ENCODE assay signal across 20 cellular contexts in genomic region chr18:55083461-55083860, GRCh38.
DNase-seq lines count a peak whose midpoint lies in the region; ATAC-seq and TF ChIP-seq lines count a peak whose summit lies in the region.
"Had no signal": no experiment of that assay in that cellular context is flagged by ENCODE, and none has a peak within 500 bp of the region (broad histone marks: within the 10 kb centered on the region; RNA-seq: fewer than 3 reads in every experiment).

No MANE protein-coding gene starts in this region.

- no peak for TF ChIP-seq CTCF in left ventricle myocardium inferior (IDR thresholded peaks at IDR 0.05; ENCODE audit: borderline replicate concordance)

- H3K27me3 ChIP-seq in left ventricle myocardium inferior (ENCODE audit: low read depth) = no peaks in the 10 kb centered on the region
- H3K27me3 ChIP-seq: BLaER1 had no signal

- no peaks in the 10 kb centered on the region for H3K9me3 ChIP-seq in left ventricle myocardium inferior (replicated peaks)
- H3K9me3 ChIP-seq: BLaER1 had no signal

- DNase-seq in EH (ENCODE audit: low read depth) = peak; percentile 70
- peak; percentile 34 for DNase-seq in dedifferentiated amniotic fluid mesenchymal stem cell (ENCODE audit: extremely low spot score)
- DNase-seq in renal cortical epithelial cell (ENCODE audit: low read depth) = peak; percentile 13
- no peak for DNase-seq in DMS79 (lab: John Stamatoyannopoulos, UW)
- no peak for DNase-seq in left ventricle myocardium inferior
- no peak for DNase-seq in NCI-H1436 (lab: John Stamatoyannopoulos, UW)
- DNase-seq: CD8-positive, alpha-beta memory T cell; DMS79 treated with DMSO at 0.1 percent for 48 hours; GDM1; Kasumi-1; NCI-H1105; NCI-H187; NCI-H69; PC-3 had no signal

- no peak overlapping the region for H3K4me3 ChIP-seq in left ventricle myocardium inferior
- H3K4me3 ChIP-seq: BLaER1, GM12878, GM23338 had no signal

- H3K27ac ChIP-seq in left ventricle myocardium inferior (replicated peaks) = no peak overlapping the region
- H3K27ac ChIP-seq: BLaER1, RWPE1 had no signal

- peaks cover 10% of the 10 kb centered on the region for H3K4me1 ChIP-seq in left ventricle myocardium inferior

- no peaks in the 10 kb centered on the region for H3K36me3 ChIP-seq in left ventricle myocardium inferior
- H3K36me3 ChIP-seq: BLaER1 had no signal

- intact Hi-C loops in left ventricle myocardium inferior (cut with micrococcal nuclease) = no loop called here

- ATAC-seq in SK-N-SH treated with all-trans-retinoic acid at 6 μM for 48 hours = peak; percentile 76
- no peak for ATAC-seq in HG02885 (IDR thresholded peaks at IDR 0.05; ENCODE audit: poor library complexity, unreplicated experiment)
- ATAC-seq: GM12878, GM23338, PC-3 had no signal

TF ChIP-seq in SK-N-SH treated with all-trans-retinoic acid at 6 μM for 48 hours, 23 proteins besides CTCF, POLR2A, EP300 and RAD21:
- TF ChIP-seq CREB5 (CRISPR knock-in tag; IDR thresholded peaks at IDR 0.05; ENCODE audit: low read depth) = no peak

Comparison
In these comparisons a context has a peak if more than half of its experiments do, and no peak if none do; other contexts are left out.
1. DNase-seq: peak in EH (single experiment), dedifferentiated amniotic fluid mesenchymal stem cell (single experiment) and renal cortical epithelial cell (single experiment); none in DMS79 (single experiment), left ventricle myocardium inferior (single experiment) and NCI-H1436 (single experiment).